Comparison of ENCODE assay signal across 13 cellular contexts in the genomic region with DNA sequence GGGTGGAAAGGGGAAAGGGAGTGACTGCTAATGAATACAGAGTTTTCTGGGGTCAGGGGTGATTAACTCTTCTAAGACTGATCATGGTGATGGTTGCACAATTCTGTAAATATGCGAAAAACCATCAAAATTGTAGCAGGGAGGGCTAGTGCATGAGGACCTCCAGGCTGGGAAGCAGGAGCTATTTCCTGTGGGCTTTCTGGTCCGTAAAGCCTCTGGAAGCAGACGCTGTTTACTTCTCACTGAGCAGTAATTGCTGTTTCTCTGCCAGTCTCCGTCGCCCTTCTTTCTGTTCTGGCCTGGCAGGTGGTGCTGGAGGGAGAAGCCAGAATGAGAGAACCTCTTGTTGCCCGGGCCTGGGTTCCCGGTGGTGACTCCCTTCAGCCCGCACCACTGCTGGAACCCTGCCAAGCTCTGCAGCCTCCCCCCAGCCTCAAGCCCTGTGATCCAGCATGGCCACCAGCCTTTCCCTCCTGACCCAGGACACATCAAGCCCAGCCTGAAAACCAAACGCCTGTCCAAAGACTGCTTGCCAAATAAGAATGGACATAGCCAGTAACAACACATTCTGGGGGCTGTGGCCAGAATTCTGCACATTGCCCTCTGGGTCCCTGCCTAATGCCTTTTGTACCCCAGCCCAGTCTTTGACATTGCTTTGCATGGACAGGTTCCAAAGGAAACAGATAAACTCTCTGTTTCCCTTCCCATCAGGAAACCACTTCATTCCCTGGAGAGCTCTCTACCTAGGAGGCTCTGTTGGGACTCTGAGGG.
DNase-seq lines count a peak whose midpoint lies in the region; ATAC-seq and TF ChIP-seq lines count a peak whose summit lies in the region.
"Had no signal": no experiment of that assay in that cellular context is flagged by ENCODE, and none has a peak within 500 bp of the region (broad histone marks: within the 10 kb centered on the region; RNA-seq: fewer than 3 reads in every experiment).

No MANE protein-coding gene starts in this region.

- CTCF ChIA-PET in CD4-positive, alpha-beta T cell (lab: Charles Lee) = no interaction called here

- H3K4me3 ChIP-seq in MG63 = no peak overlapping the region
- no peak overlapping the region for H3K4me3 ChIP-seq in SJCRH30
- H3K4me3 ChIP-seq in heart right ventricle = no peak overlapping the region
- H3K4me3 ChIP-seq in sigmoid colon = no peak overlapping the region
- H3K4me3 ChIP-seq: cardiac muscle cell had no signal

- peaks cover 45% of the 10 kb centered on the region for H3K27me3 Mint-ChIP-seq in CD4-positive, alpha-beta T cell

- no peak for TF ChIP-seq POLR2A in sigmoid colon (IDR thresholded peaks at IDR 0.05)

- POLR2A ChIA-PET in CD4-positive, alpha-beta T cell (lab: Charles Lee) = no interaction called here

- ATAC-seq in heart right ventricle (peak; percentile 41 to 82 (median 62)), HG03175 (IDR thresholded peaks at IDR 0.05; ENCODE audit: unreplicated experiment) (no peak)
- no peak for ATAC-seq in CD4-positive, alpha-beta T cell (ENCODE audit: poor library complexity)
- ATAC-seq: activated CD4-positive, CD25-positive, alpha-beta regulatory T cell treated with anti-CD3 and anti-CD28 coated beads, Interleukin-2, amount 50 U/mL, for 24 hours had no signal

- H3K9me3 Mint-ChIP-seq in CD4-positive, alpha-beta T cell = no peaks in the 10 kb centered on the region

- no peak overlapping the region for H3K27ac Mint-ChIP-seq in CD4-positive, alpha-beta T cell

- 39 to 51% methylated on average over 9 of the region's 9 CpGs for WGBS in heart right ventricle, 2 donors
- WGBS in sigmoid colon, 2 donors = 52 to 67% methylated on average over 9 of the region's 9 CpGs

- H3K27me3 ChIP-seq in MG63 = no peaks in the 10 kb centered on the region
- no peaks in the 10 kb centered on the region for H3K27me3 ChIP-seq in SJCRH30
- peaks cover 0 to 12% (median 0%) of the 10 kb centered on the region in 7 donors for H3K27me3 ChIP-seq in heart right ventricle
- peaks cover 0 to 3% (median 0%) of the 10 kb centered on the region in 3 donors for H3K27me3 ChIP-seq in sigmoid colon
- peaks cover 12% of the 10 kb centered on the region for H3K27me3 ChIP-seq in CD4-positive, alpha-beta T cell (ENCODE audit: control insufficient read depth, insufficient read depth, low read length)

- intact Hi-C loops in heart right ventricle (cut with DNase I) (no loop called here), sigmoid colon (cut with DNase I) (no loop called here)
- intact Hi-C loops in CD4-positive, alpha-beta T cell (cut with DNase I, micrococcal nuclease) = no loop called here

- TF ChIP-seq CTCF in heart right ventricle (IDR thresholded peaks at IDR 0.05) = no peak
- TF ChIP-seq CTCF in sigmoid colon (IDR thresholded peaks at IDR 0.05) = no peak
- TF ChIP-seq CTCF in CD4-positive, alpha-beta T cell (IDR thresholded peaks at IDR 0.05) = no peak

- no peak overlapping the region for H3K27ac ChIP-seq in SJCRH30
- H3K27ac ChIP-seq in heart right ventricle = no peak overlapping the region
- H3K27ac ChIP-seq in sigmoid colon = no peak overlapping the region
- no peak overlapping the region for H3K27ac ChIP-seq in CD4-positive, alpha-beta T cell (ENCODE audit: low read depth, low read length)
- H3K27ac ChIP-seq: cardiac muscle cell had no signal

- no peaks in the 10 kb centered on the region for H3K9me3 ChIP-seq in MG63
- no peaks in the 10 kb centered on the region for H3K9me3 ChIP-seq in SJCRH30 (replicated peaks)
- no peaks in the 10 kb centered on the region for H3K9me3 ChIP-seq in heart right ventricle
- no peaks in the 10 kb centered on the region for H3K9me3 ChIP-seq in sigmoid colon
- no peaks in the 10 kb centered on the region for H3K9me3 ChIP-seq in CD4-positive, alpha-beta T cell (ENCODE audit: control insufficient read depth, low read length)

- H3K4me1 Mint-ChIP-seq in CD4-positive, alpha-beta T cell (ENCODE audit: low read depth) = no peaks in the 10 kb centered on the region

- H3K36me3 Mint-ChIP-seq in CD4-positive, alpha-beta T cell (ENCODE audit: low read depth) = no peaks in the 10 kb centered on the region

- H3K4me3 Mint-ChIP-seq in CD4-positive, alpha-beta T cell = no peak overlapping the region

- peaks cover 48% of the 10 kb centered on the region for H3K4me1 ChIP-seq in SJCRH30
- peaks cover 0 to 32% (median 19%) of the 10 kb centered on the region in 9 donors for H3K4me1 ChIP-seq in heart right ventricle
- no peaks in the 10 kb centered on the region for H3K4me1 ChIP-seq in sigmoid colon

- H3K36me3 ChIP-seq in MG63 = no peaks in the 10 kb centered on the region
- no peaks in the 10 kb centered on the region for H3K36me3 ChIP-seq in SJCRH30
- no peaks in the 10 kb centered on the region for H3K36me3 ChIP-seq in heart right ventricle
- H3K36me3 ChIP-seq in sigmoid colon = no peaks in the 10 kb centered on the region
- H3K36me3 ChIP-seq: cardiac muscle cell had no signal

- TF ChIP-seq EP300 in sigmoid colon (IDR thresholded peaks at IDR 0.05) = no peak

- DNase-seq in MG63 (peak; percentile 86), SJCRH30 (peak; percentile 79 to 86), heart right ventricle (peak; percentile 19 to 52), sigmoid colon (peak; percentile 71), activated gamma-delta T cell (lab: John Stamatoyannopoulos, UW) (no peak)
- no peak for DNase-seq in activated CD4-positive, CD25-positive, alpha-beta regulatory T cell (lab: John Stamatoyannopoulos, UW)
- no peak for DNase-seq in CD4-positive, alpha-beta T cell
- DNase-seq: kidney glomerular epithelial cell; NCI-H82; stimulated activated CD4-positive, alpha-beta T cell treated with anti-CD3 and anti-CD28 coated beads, Interleukin-2, amount 100 ng/mL, for 48 hours had no signal

Comparison
In these comparisons a context has a peak if more than half of its experiments do, and no peak if none do; other contexts are left out.
1. DNase-seq: peak in MG63 (single experiment), SJCRH30 (2 of 2), heart right ventricle (2 of 2) and sigmoid colon (single experiment); none in activated CD4-positive, CD25-positive, alpha-beta regulatory T cell (0 of 4), activated gamma-delta T cell (single experiment) and CD4-positive, alpha-beta T cell (0 of 10).
2. ATAC-seq: peak in heart right ventricle (8 of 8); none in HG03175 (single experiment) and CD4-positive, alpha-beta T cell (single experiment).